In the genomic region with DNA sequence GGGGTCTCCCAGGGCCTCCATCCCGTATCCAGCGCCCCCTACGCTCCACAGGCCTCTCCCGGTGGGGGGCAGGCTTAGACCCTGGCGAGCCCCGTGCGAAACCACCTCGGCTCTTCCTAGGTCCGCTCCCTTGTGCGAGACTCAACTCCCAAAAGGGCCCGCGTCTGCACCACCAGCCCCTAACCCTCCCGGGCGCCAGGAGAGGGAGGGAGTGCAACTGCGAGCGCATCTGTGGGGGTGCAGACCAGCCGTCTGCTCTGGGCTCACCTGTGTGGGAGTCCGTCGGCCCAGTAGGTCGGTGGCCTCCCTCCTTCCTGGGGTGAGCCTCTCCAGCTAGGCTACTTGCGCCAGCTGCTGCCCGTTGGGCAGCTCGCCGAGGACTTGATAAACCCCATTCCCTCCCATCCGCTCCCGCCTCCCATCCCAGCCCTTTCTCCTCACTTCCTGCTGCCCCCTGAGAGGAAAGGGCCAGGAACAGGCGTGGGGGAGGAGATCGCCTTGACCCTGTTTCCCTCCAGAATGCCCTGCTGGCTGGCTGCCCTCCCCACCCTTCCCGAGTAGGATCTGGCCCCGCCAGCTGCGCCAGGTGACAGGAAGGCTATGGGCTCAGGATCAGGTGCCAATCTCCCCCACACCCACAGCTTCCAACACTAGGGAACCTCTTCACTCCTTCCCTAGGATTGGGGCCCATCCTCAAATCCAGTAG, we compare ENCODE assay signal across 8 cellular contexts. TPM values are rescaled to one million over a fixed set of nuclear protein-coding genes. Genes with fewer than 3 reads are reported as not detected.
A peak's percentile ranks its signal among the peaks of the same experiment; 100 is the strongest.
DNase-seq lines count a peak whose midpoint lies in the region; ATAC-seq and TF ChIP-seq lines count a peak whose summit lies in the region.

A gene with protein sequence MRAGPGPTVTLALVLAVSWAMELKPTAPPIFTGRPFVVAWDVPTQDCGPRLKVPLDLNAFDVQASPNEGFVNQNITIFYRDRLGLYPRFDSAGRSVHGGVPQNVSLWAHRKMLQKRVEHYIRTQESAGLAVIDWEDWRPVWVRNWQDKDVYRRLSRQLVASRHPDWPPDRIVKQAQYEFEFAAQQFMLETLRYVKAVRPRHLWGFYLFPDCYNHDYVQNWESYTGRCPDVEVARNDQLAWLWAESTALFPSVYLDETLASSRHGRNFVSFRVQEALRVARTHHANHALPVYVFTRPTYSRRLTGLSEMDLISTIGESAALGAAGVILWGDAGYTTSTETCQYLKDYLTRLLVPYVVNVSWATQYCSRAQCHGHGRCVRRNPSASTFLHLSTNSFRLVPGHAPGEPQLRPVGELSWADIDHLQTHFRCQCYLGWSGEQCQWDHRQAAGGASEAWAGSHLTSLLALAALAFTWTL (minus strand): TSS at position 360 of the 706 bp plus-strand sequence. CDS start 2,256 bp downstream, outside the sequence.

- H3K9me3 ChIP-seq in Peyer's patch, result no peaks in the 10 kb centered on the region

- TF ChIP-seq CTCF in GM12865 (IDR thresholded peaks at IDR 0.05; ENCODE audit: insufficient read depth, low read depth, low read length, missing control alignments), result no peak
- TF ChIP-seq CTCF in Peyer's patch (IDR thresholded peaks at IDR 0.05), result no peak

- peak within 1 kb of the TSS; percentile 75 for H3K4me3 Mint-ChIP-seq in natural killer cell treated with Interleukin-12 subunit alpha and Interleukin-12 subunit beta and Interleukin-15 and Interleukin-18, amount 100 ng/mL, for 72 hours

- no peaks in the 10 kb centered on the region for H3K36me3 Mint-ChIP-seq in natural killer cell treated with Interleukin-12 subunit alpha and Interleukin-12 subunit beta and Interleukin-15 and Interleukin-18, amount 100 ng/mL, for 72 hours

- no peak for ATAC-seq in natural killer cell treated with Interleukin-12 subunit alpha and Interleukin-12 subunit beta and Interleukin-15 and Interleukin-18, amount 100 ng/mL, for 72 hours
- no peak for ATAC-seq in GM21786 (IDR thresholded peaks at IDR 0.05; ENCODE audit: unreplicated experiment)

- no peaks in the 10 kb centered on the region for H3K27me3 Mint-ChIP-seq in natural killer cell treated with Interleukin-12 subunit alpha and Interleukin-12 subunit beta and Interleukin-15 and Interleukin-18, amount 100 ng/mL, for 72 hours

- H3K27me3 ChIP-seq in Peyer's patch, result no peaks in the 10 kb centered on the region

- H3K27ac ChIP-seq in Peyer's patch, result peak within 1 kb of the TSS; percentile 88 to 95 (median 90)
- peak within 1 kb of the TSS; percentile 76 for H3K27ac ChIP-seq in epithelial cell of prostate

- peak within 1 kb of the TSS; percentile 81 for H3K4me3 ChIP-seq in GM12865 (ENCODE audit: low read depth, low read length)
- peak within 1 kb of the TSS; percentile 77 to 98 (median 93) for H3K4me3 ChIP-seq in Peyer's patch

- H3K4me1 Mint-ChIP-seq in natural killer cell treated with Interleukin-12 subunit alpha and Interleukin-12 subunit beta and Interleukin-15 and Interleukin-18, amount 100 ng/mL, for 72 hours (ENCODE audit: low read depth in 2 of 2), result peaks cover 15 to 33% of the 10 kb centered on the region in 2 donors

- peak within 1 kb of the TSS; percentile 84 to 90 for H3K27ac Mint-ChIP-seq in natural killer cell treated with Interleukin-12 subunit alpha and Interleukin-12 subunit beta and Interleukin-15 and Interleukin-18, amount 100 ng/mL, for 72 hours

- H3K9me3 Mint-ChIP-seq in natural killer cell treated with Interleukin-12 subunit alpha and Interleukin-12 subunit beta and Interleukin-15 and Interleukin-18, amount 100 ng/mL, for 72 hours, result no peaks in the 10 kb centered on the region

- peaks cover 4 to 57% (median 17%) of the 10 kb centered on the region in 4 donors for H3K4me1 ChIP-seq in Peyer's patch

- H3K36me3 ChIP-seq in Peyer's patch, result peaks cover 0 to 22% (median 0%) of the 10 kb centered on the region in 3 donors

- DNase-seq in GM12865 (ENCODE audit: low read depth) (no peak), Peyer's patch (peak in 1 of 3 donors; percentile 60), epithelial cell of prostate (ENCODE audit: low read depth, low spot score) (no peak), inferior parietal cortex (ENCODE audit: extremely low spot score) (no peak), RPMI8226 (no peak), GM19240 (ENCODE audit: insufficient read length, low spot score) (no peak)
- DNase-seq in natural killer cell treated with Interleukin-12 subunit alpha and Interleukin-12 subunit beta and Interleukin-15 and Interleukin-18, amount 100 ng/mL, for 72 hours (ENCODE audit: low spot score), result no peak

- TF ChIP-seq POLR2A in Peyer's patch (IDR thresholded peaks at IDR 0.05), result no peak

RNA-seq across cellular contexts. Expression of the gene that starts here (rescaled TPM):
- 10 to 100 TPM; 18.2 to 63.1 (median 39.9) TPM for total RNA-seq in Peyer's patch
- 10 to 100 TPM in 1 of 2 donors, 1 to 10 TPM in 1; 5.6 to 11.1 TPM for total RNA-seq in natural killer cell treated with Interleukin-12 subunit alpha and Interleukin-12 subunit beta and Interleukin-15 and Interleukin-18, amount 100 ng/mL, for 72 hours
